ENCODE assay signal across 2 cellular contexts in genomic region chr4:173505924-173506779, GRCh38.
TF ChIP-seq lines count a peak whose summit lies in the region.

No MANE protein-coding gene starts in this region.

TF ChIP-seq in SK-N-SH, 30 proteins besides CTCF, POLR2A, EP300 and RAD21:
- TF ChIP-seq POLR2AphosphoS5 (IDR thresholded peaks at IDR 0.05; ENCODE audit: low read depth, low read length) (no peak), SMC3 (IDR thresholded peaks at IDR 0.05; ENCODE audit: low read depth, low read length) (peak; percentile 59), CHD2 (IDR thresholded peaks at IDR 0.05; ENCODE audit: low read length, partially characterized antibody) (peak; percentile 86), MXI1 (IDR thresholded peaks at IDR 0.05; ENCODE audit: low read depth, low read length) (no peak), GATA2 (CRISPR knock-in tag; IDR thresholded peaks at IDR 0.05) (peak; percentile 35; the same call in 1 of the 2 replicates), USF1 (IDR thresholded peaks at IDR 0.05; ENCODE audit: borderline replicate concordance, low read depth) (no peak), MAX (IDR thresholded peaks at IDR 0.05; ENCODE audit: low read depth) (peak; percentile 33; the same call in 1 of the 2 replicates)

TF ChIP-seq in H1, 55 proteins besides CTCF, POLR2A, EP300 and RAD21:
- TF ChIP-seq CEBPB (IDR thresholded peaks at IDR 0.05; ENCODE audit: low read depth, low read length) (0 out of 2 replicates have a peak, but pooled peaks have one; percentile 3), BRCA1 (IDR thresholded peaks at IDR 0.05; ENCODE audit: low read depth, low read length) (no peak)
